14 cellular contexts compared by ENCODE assay signal in the genomic region with DNA sequence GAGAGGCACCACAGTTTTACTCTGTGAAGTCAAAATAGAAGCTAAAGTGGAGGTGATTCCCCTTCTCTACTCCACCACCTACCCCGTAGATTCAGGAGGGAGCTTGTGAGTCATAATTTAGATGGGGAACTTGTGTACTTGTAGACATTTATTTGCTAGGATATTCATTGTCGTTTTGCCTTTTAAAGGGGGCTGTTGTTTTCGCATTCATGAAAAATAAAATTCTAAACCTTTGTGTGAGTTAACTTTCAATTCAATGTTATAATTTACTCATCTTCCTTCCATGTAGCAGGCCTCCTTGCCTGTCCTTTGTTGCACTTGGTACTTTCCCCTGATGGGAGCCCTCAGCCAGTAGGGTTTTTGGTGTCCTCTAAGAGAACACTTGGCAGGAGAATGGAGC. TPM values are rescaled to one million over a fixed set of nuclear protein-coding genes. Genes with fewer than 3 reads are reported as not detected.
DNase-seq lines count a peak whose midpoint lies in the region; ATAC-seq and TF ChIP-seq lines count a peak whose summit lies in the region.
"Had no signal": no experiment of that assay in that cellular context is flagged by ENCODE, and none has a peak within 500 bp of the region (broad histone marks: within the 10 kb centered on the region; RNA-seq: fewer than 3 reads in every experiment).

No MANE protein-coding gene starts in this region.

- peaks cover 97% of the 10 kb centered on the region for H3K36me3 ChIP-seq in OCI-LY7 (ENCODE audit: insufficient read depth, low read length)

- DNase-seq in GM12865 (ENCODE audit: low read depth) (peak; percentile 56), SW 1271 (lab: John Stamatoyannopoulos, UW) (no peak), immature natural killer cell (no peak), OCI-LY7 (ENCODE audit: low spot score) (no peak)
- DNase-seq: DMS79; stimulated activated CD4-positive, alpha-beta T cell treated with anti-CD3 and anti-CD28 coated beads, Interleukin-2, amount 100 ng/mL, for 24 hours had no signal

- no peaks in the 10 kb centered on the region for H3K79me2 ChIP-seq in OCI-LY7 (ENCODE audit: insufficient read depth, low read depth, low read length)

- intact Hi-C loops in OCI-LY7 (cut with micrococcal nuclease; ENCODE audit: unreplicated experiment) = no loop called here

- ATAC-seq in GM19023 (IDR thresholded peaks at IDR 0.05; ENCODE audit: unreplicated experiment) = peak; percentile 82
- peak; percentile 79 for ATAC-seq in HG02678 (IDR thresholded peaks at IDR 0.05; ENCODE audit: unreplicated experiment)
- ATAC-seq in HG02840 (IDR thresholded peaks at IDR 0.05; ENCODE audit: low FRiP score, unreplicated experiment) = no peak
- ATAC-seq: esophagus mucosa, SK-N-SH treated with all-trans-retinoic acid at 6 μM for 48 hours had no signal

- CTCF ChIA-PET in OCI-LY7 (lab: Charles Lee; ENCODE audit: unreplicated experiment) = no interaction called here

- no peak overlapping the region for H3K4me2 ChIP-seq in OCI-LY7 (ENCODE audit: low read length)

- peak overlapping the region; percentile 43 for H3K27ac Mint-ChIP-seq in T-helper 1 cell treated with Interleukin-12 subunit alpha and Interleukin-12 subunit beta and Interleukin-4 antibody, amounts not matched to agents 30 μg/mL and 1 μg/mL, for 36 hours
- H3K27ac Mint-ChIP-seq in immature natural killer cell = no peak overlapping the region
- H3K27ac Mint-ChIP-seq: B cell, nephron had no signal

- no peaks in the 10 kb centered on the region for H4K20me1 ChIP-seq in OCI-LY7 (ENCODE audit: insufficient read depth, low read length)

- no peak overlapping the region for H2AFZ ChIP-seq in OCI-LY7 (ENCODE audit: low read length)

- peaks cover 65% of the 10 kb centered on the region for H3K36me3 Mint-ChIP-seq in T-helper 1 cell treated with Interleukin-12 subunit alpha and Interleukin-12 subunit beta and Interleukin-4 antibody, amounts not matched to agents 30 μg/mL and 1 μg/mL, for 36 hours (ENCODE audit: low read depth)
- H3K36me3 Mint-ChIP-seq in immature natural killer cell = peaks cover 43 to 74% (median 61%) of the 10 kb centered on the region in 3 donors

- H3K9me2 ChIP-seq in OCI-LY7 (ENCODE audit: insufficient read depth, low read length) = no peaks in the 10 kb centered on the region

- H3K27ac ChIP-seq in OCI-LY7 (ENCODE audit: low read depth, low read length, poor library complexity, severe bottlenecking) = no peak overlapping the region

- H3K27me3 Mint-ChIP-seq in T-helper 1 cell treated with Interleukin-12 subunit alpha and Interleukin-12 subunit beta and Interleukin-4 antibody, amounts not matched to agents 30 μg/mL and 1 μg/mL, for 36 hours (ENCODE audit: low read depth) = no peaks in the 10 kb centered on the region
- no peaks in the 10 kb centered on the region for H3K27me3 Mint-ChIP-seq in immature natural killer cell (ENCODE audit: low read depth in 3 of 3)
- H3K27me3 Mint-ChIP-seq: B cell had no signal

- H3K4me1 Mint-ChIP-seq in T-helper 1 cell treated with Interleukin-12 subunit alpha and Interleukin-12 subunit beta and Interleukin-4 antibody, amounts not matched to agents 30 μg/mL and 1 μg/mL, for 36 hours (ENCODE audit: low read depth) = peaks cover 21% of the 10 kb centered on the region
- H3K4me1 Mint-ChIP-seq in immature natural killer cell = peaks cover 0 to under 1% of the 10 kb centered on the region in 2 donors
- H3K4me1 Mint-ChIP-seq: B cell, nephron had no signal

- H3K4me3 ChIP-seq in GM12865 (ENCODE audit: low read depth, low read length) = no peak overlapping the region
- no peak overlapping the region for H3K4me3 ChIP-seq in OCI-LY7 (ENCODE audit: low read depth, low read length, poor library complexity, severe bottlenecking)

- no peaks in the 10 kb centered on the region for H3K9me3 ChIP-seq in OCI-LY7 (ENCODE audit: low read length)

- TF ChIP-seq CTCF in GM12865 (IDR thresholded peaks at IDR 0.05; ENCODE audit: insufficient read depth, low read depth, low read length, missing control alignments) (no peak), OCI-LY7 (conservative IDR thresholded peaks at IDR 0.05; ENCODE audit: low read length) (no peak)

- POLR2A ChIA-PET in OCI-LY7 (lab: Charles Lee) = no interaction called here

- BruUV-seq in OCI-LY7 (replicated peaks; lab: Mats Ljungman, UMichigan) = no TSS peak

- H3K9me3 Mint-ChIP-seq in T-helper 1 cell treated with Interleukin-12 subunit alpha and Interleukin-12 subunit beta and Interleukin-4 antibody, amounts not matched to agents 30 μg/mL and 1 μg/mL, for 36 hours = peaks cover 5% of the 10 kb centered on the region
- H3K9me3 Mint-ChIP-seq in immature natural killer cell = no peaks in the 10 kb centered on the region
- H3K9me3 Mint-ChIP-seq: nephron had no signal

- no peaks in the 10 kb centered on the region for H3K4me1 ChIP-seq in OCI-LY7 (ENCODE audit: insufficient read depth, low read length, poor library complexity, severe bottlenecking)

- no peak overlapping the region for H3K4me3 Mint-ChIP-seq in T-helper 1 cell treated with Interleukin-12 subunit alpha and Interleukin-12 subunit beta and Interleukin-4 antibody, amounts not matched to agents 30 μg/mL and 1 μg/mL, for 36 hours
- no peak overlapping the region for H3K4me3 Mint-ChIP-seq in immature natural killer cell
- H3K4me3 Mint-ChIP-seq: B cell, nephron had no signal

RNA-seq across cellular contexts. Expression of gene SECISBP2, which starts 22.0 kb away (rescaled TPM):
- polyA plus RNA-seq in immature natural killer cell = 10 to 100 TPM in 1 of 3 donors, 1 to 10 TPM in 2; 3.9 to 16.4 (median 9.7) TPM
- 76.1 and 77.6 TPM in 2 replicates for total RNA-seq in OCI-LY7 (2014; rRNA removed; shearing (Covaris generic))
- total RNA-seq in OCI-LY7 (2022) = 85.5 and 108 TPM in 2 replicates

RNA-seq across cellular contexts. Expression of gene CKS2, which starts 29.3 kb away (rescaled TPM):
- polyA plus RNA-seq in immature natural killer cell = 10 to 100 TPM; 34.4 to 48.9 (median 45.9) TPM
- total RNA-seq in OCI-LY7 (2014; rRNA removed; shearing (Covaris generic)) = 229 and 299 TPM in 2 replicates
- total RNA-seq in OCI-LY7 (2022) = 285 and 305 TPM in 2 replicates
